ENCODE assay signal across 19 cellular contexts in the genomic region with DNA sequence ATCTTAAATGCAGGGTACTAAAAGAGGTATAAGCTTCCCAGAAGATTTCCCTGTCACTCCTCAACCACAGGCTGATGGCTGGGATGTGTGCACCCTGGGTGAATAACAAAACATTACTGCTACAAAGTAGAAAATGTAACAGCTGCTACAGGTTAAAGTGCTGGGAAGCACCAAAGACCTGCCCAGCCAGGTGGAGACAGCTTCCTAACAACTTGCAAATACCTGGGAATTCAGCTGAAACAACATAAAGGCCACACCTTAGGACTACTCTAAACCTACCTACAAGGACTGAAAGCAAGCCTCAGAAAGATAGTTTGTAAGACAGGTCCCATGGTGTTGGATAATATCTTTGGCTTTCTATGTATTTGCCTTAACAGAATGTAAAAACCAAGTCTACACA.
"Had no signal": no experiment of that assay in that cellular context is flagged by ENCODE, and none has a peak within 500 bp of the region (broad histone marks: within the 10 kb centered on the region; RNA-seq: fewer than 3 reads in every experiment).

No MANE protein-coding gene starts in this region.

- DNase-seq: KBM-7, MG63, NCI-H1092, NCI-H1105 treated with DMSO at 0.1 percent for 48 hours, NCI-H1417 treated with DMSO at 0.1 percent for 48 hours, NCI-H146, NCI-H1694 treated with DMSO at 0.1 percent for 48 hours, NCI-H1930, NCI-H2081, NCI-H2107, NCI-H2227 treated with DMSO at 0.1 percent for 48 hours, NCI-H524, NCI-H526 treated with DMSO at 0.1 percent for 48 hours, NCI-H748 treated with DMSO at 0.1 percent for 48 hours, Right ventricle myocardium superior, RPMI8226, SJCRH30 had no signal

- H3K27me3 ChIP-seq: MG63, SJCRH30 had no signal

- ATAC-seq: SK-N-SH treated with all-trans-retinoic acid at 6 μM for 48 hours had no signal

- H3K36me3 ChIP-seq: MG63 had no signal

- H3K4me3 ChIP-seq: MG63, SJCRH30 had no signal

- H3K27ac ChIP-seq: HL-60, SJCRH30 had no signal

- H3K9me3 ChIP-seq: MG63, SJCRH30 had no signal
